ENCODE assay signal across 1 cellular context in the genomic region with DNA sequence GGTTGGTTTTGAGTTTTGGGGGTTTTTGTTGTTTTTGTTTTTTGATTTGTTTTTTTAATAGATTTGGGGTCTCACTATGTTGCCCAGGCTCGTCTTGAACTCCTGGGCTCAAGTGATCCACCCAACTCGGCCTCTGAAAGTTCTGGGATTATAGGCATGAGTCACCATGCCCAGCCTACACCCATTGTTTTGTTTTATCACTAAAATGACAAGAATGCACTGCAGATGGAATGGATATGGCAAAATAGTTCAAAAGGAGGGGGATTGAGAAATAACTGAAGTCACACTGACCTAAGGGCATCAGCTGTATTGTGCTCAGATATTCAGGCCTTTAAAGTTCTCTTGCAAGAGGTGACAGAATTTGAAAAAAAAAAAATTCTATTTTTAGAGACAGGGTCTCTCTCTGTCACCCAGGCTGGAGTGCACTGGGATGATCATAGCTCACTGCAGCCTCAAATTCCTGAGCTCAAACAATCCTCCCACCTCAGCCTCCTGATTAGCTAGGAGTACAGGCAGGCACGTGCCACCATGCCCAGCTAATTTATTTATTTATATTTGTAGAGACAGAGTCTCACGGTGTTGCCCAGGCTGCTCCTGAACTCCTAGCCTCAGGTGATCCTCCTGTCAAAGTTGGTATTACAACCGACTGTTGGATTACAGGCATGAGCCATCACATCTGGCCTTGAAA.
TF ChIP-seq lines count a peak whose summit lies in the region.

No MANE protein-coding gene starts in this region.

TF ChIP-seq in HepG2, 621 proteins besides CTCF, POLR2A, EP300 and RAD21 (continues in another document):
- TF ChIP-seq MIER3 (CRISPR knock-in tag; IDR thresholded peaks at IDR 0.05; ENCODE audit: borderline replicate concordance) (no peak), NCOA2 (CRISPR knock-in tag; IDR thresholded peaks at IDR 0.05) (peak; percentile 54), HDAC2 (CRISPR knock-in tag; IDR thresholded peaks at IDR 0.05) (no peak), ZNF101 (CRISPR knock-in tag; IDR thresholded peaks at IDR 0.05; ENCODE audit: borderline replicate concordance, low read depth) (no peak), MED8 (CRISPR knock-in tag; IDR thresholded peaks at IDR 0.05; ENCODE audit: insufficient replicate concordance) (no peak), ATM (IDR thresholded peaks at IDR 0.05; ENCODE audit: borderline replicate concordance) (no peak), ZNF20 (CRISPR knock-in tag; IDR thresholded peaks at IDR 0.05) (no peak), TGIF2 (CRISPR knock-in tag; IDR thresholded peaks at IDR 0.05) (no peak), SNAPC2 (CRISPR knock-in tag; IDR thresholded peaks at IDR 0.05) (no peak), KAT7 (CRISPR knock-in tag; IDR thresholded peaks at IDR 0.05; ENCODE audit: borderline replicate concordance) (no peak), MTF1 (CRISPR knock-in tag; IDR thresholded peaks at IDR 0.05) (no peak), LCORL (IDR thresholded peaks at IDR 0.05) (peak; percentile 29; the same call in 1 of the 2 replicates), LCORL (CRISPR knock-in tag; IDR thresholded peaks at IDR 0.05) (no peak), RARG (CRISPR knock-in tag; IDR thresholded peaks at IDR 0.05; ENCODE audit: low read depth) (no peak), ZNF12 (CRISPR knock-in tag; IDR thresholded peaks at IDR 0.05) (0 out of 2 replicates have a peak, but pooled peaks have one; percentile 35), KAT8 (CRISPR knock-in tag; IDR thresholded peaks at IDR 0.05) (0 out of 2 replicates have a peak, but pooled peaks have one; percentile 13), SNAI1 (CRISPR knock-in tag; IDR thresholded peaks at IDR 0.05; ENCODE audit: borderline replicate concordance) (no peak), ZNF124 (CRISPR knock-in tag; IDR thresholded peaks at IDR 0.05) (no peak), ZBTB3 (CRISPR knock-in tag; IDR thresholded peaks at IDR 0.05; ENCODE audit: borderline replicate concordance, low read depth) (no peak), RCOR2 (CRISPR knock-in tag; IDR thresholded peaks at IDR 0.05) (peak; percentile 48; the same call in 1 of the 2 replicates), ZNF121 (CRISPR knock-in tag; IDR thresholded peaks at IDR 0.05) (peak; percentile 95), ZNF136 (CRISPR knock-in tag; IDR thresholded peaks at IDR 0.05; ENCODE audit: low read depth) (no peak), CEBPG (CRISPR knock-in tag; IDR thresholded peaks at IDR 0.05) (peak; percentile 73), TEAD2 (CRISPR knock-in tag; IDR thresholded peaks at IDR 0.05) (no peak), PHF21A (CRISPR knock-in tag; IDR thresholded peaks at IDR 0.05) (no peak), ARHGAP35 (CRISPR knock-in tag; IDR thresholded peaks at IDR 0.05; ENCODE audit: borderline replicate concordance) (no peak), HMG20A (CRISPR knock-in tag; IDR thresholded peaks at IDR 0.05; ENCODE audit: borderline replicate concordance) (peak; percentile 81; the same call in 1 of the 2 replicates), ZMYM3 (CRISPR knock-in tag; IDR thresholded peaks at IDR 0.05) (peak; percentile 19; the same call in 1 of the 2 replicates), SOX5 (CRISPR knock-in tag; IDR thresholded peaks at IDR 0.05; ENCODE audit: borderline replicate concordance) (peak; percentile 98), NFE2L2 (IDR thresholded peaks at IDR 0.05; ENCODE audit: low read length) (no peak), RBFOX2 (IDR thresholded peaks at IDR 0.05; ENCODE audit: low read depth, low read length) (no peak), NKX3-1 (CRISPR knock-in tag; IDR thresholded peaks at IDR 0.05) (no peak), BORCS8-MEF2B (CRISPR knock-in tag; IDR thresholded peaks at IDR 0.05) (no peak), ELF3 (CRISPR knock-in tag; IDR thresholded peaks at IDR 0.05) (no peak), KLF13 (CRISPR knock-in tag; IDR thresholded peaks at IDR 0.05) (no peak), U2AF2 (IDR thresholded peaks at IDR 0.05; ENCODE audit: low read depth, low read length) (no peak)
- TF ChIP-seq, protein P1, sequence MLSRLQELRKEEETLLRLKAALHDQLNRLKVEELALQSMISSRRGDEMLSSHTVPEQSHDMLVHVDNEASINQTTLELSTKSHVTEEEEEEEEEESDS (CRISPR knock-in tag; IDR thresholded peaks at IDR 0.05; ENCODE audit: borderline replicate concordance) = no peak
- TF ChIP-seq, protein P2, sequence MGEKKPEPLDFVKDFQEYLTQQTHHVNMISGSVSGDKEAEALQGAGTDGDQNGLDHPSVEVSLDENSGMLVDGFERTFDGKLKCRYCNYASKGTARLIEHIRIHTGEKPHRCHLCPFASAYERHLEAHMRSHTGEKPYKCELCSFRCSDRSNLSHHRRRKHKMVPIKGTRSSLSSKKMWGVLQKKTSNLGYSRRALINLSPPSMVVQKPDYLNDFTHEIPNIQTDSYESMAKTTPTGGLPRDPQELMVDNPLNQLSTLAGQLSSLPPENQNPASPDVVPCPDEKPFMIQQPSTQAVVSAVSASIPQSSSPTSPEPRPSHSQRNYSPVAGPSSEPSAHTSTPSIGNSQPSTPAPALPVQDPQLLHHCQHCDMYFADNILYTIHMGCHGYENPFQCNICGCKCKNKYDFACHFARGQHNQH (CRISPR knock-in tag; IDR thresholded peaks at IDR 0.05) = no peak
- TF ChIP-seq, protein P3, sequence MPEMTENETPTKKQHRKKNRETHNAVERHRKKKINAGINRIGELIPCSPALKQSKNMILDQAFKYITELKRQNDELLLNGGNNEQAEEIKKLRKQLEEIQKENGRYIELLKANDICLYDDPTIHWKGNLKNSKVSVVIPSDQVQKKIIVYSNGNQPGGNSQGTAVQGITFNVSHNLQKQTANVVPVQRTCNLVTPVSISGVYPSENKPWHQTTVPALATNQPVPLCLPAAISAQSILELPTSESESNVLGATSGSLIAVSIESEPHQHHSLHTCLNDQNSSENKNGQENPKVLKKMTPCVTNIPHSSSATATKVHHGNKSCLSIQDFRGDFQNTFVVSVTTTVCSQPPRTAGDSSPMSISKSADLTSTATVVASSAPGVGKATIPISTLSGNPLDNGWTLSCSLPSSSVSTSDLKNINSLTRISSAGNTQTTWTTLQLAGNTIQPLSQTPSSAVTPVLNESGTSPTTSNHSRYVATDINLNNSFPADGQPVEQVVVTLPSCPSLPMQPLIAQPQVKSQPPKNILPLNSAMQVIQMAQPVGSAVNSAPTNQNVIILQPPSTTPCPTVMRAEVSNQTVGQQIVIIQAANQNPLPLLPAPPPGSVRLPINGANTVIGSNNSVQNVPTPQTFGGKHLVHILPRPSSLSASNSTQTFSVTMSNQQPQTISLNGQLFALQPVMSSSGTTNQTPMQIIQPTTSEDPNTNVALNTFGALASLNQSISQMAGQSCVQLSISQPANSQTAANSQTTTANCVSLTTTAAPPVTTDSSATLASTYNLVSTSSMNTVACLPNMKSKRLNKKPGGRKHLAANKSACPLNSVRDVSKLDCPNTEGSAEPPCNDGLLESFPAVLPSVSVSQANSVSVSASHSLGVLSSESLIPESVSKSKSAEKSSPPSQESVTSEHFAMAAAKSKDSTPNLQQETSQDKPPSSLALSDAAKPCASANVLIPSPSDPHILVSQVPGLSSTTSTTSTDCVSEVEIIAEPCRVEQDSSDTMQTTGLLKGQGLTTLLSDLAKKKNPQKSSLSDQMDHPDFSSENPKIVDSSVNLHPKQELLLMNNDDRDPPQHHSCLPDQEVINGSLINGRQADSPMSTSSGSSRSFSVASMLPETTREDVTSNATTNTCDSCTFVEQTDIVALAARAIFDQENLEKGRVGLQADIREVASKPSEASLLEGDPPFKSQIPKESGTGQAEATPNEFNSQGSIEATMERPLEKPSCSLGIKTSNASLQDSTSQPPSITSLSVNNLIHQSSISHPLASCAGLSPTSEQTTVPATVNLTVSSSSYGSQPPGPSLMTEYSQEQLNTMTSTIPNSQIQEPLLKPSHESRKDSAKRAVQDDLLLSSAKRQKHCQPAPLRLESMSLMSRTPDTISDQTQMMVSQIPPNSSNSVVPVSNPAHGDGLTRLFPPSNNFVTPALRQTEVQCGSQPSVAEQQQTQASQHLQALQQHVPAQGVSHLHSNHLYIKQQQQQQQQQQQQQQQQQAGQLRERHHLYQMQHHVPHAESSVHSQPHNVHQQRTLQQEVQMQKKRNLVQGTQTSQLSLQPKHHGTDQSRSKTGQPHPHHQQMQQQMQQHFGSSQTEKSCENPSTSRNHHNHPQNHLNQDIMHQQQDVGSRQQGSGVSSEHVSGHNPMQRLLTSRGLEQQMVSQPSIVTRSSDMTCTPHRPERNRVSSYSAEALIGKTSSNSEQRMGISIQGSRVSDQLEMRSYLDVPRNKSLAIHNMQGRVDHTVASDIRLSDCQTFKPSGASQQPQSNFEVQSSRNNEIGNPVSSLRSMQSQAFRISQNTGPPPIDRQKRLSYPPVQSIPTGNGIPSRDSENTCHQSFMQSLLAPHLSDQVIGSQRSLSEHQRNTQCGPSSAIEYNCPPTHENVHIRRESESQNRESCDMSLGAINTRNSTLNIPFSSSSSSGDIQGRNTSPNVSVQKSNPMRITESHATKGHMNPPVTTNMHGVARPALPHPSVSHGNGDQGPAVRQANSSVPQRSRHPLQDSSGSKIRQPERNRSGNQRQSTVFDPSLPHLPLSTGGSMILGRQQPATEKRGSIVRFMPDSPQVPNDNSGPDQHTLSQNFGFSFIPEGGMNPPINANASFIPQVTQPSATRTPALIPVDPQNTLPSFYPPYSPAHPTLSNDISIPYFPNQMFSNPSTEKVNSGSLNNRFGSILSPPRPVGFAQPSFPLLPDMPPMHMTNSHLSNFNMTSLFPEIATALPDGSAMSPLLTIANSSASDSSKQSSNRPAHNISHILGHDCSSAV (CRISPR knock-in tag; IDR thresholded peaks at IDR 0.05; ENCODE audit: borderline replicate concordance) = no peak
- TF ChIP-seq, protein P4, sequence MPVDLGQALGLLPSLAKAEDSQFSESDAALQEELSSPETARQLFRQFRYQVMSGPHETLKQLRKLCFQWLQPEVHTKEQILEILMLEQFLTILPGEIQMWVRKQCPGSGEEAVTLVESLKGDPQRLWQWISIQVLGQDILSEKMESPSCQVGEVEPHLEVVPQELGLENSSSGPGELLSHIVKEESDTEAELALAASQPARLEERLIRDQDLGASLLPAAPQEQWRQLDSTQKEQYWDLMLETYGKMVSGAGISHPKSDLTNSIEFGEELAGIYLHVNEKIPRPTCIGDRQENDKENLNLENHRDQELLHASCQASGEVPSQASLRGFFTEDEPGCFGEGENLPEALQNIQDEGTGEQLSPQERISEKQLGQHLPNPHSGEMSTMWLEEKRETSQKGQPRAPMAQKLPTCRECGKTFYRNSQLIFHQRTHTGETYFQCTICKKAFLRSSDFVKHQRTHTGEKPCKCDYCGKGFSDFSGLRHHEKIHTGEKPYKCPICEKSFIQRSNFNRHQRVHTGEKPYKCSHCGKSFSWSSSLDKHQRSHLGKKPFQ (CRISPR knock-in tag; IDR thresholded peaks at IDR 0.05; ENCODE audit: insufficient replicate concordance) = no peak
- TF ChIP-seq, protein P5, sequence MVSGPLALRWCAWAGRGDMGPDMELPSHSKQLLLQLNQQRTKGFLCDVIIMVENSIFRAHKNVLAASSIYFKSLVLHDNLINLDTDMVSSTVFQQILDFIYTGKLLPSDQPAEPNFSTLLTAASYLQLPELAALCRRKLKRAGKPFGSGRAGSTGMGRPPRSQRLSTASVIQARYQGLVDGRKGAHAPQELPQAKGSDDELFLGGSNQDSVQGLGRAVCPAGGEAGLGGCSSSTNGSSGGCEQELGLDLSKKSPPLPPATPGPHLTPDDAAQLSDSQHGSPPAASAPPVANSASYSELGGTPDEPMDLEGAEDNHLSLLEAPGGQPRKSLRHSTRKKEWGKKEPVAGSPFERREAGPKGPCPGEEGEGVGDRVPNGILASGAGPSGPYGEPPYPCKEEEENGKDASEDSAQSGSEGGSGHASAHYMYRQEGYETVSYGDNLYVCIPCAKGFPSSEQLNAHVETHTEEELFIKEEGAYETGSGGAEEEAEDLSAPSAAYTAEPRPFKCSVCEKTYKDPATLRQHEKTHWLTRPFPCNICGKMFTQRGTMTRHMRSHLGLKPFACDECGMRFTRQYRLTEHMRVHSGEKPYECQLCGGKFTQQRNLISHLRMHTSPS (CRISPR knock-in tag; IDR thresholded peaks at IDR 0.05; ENCODE audit: low read depth) = no peak
- TF ChIP-seq, protein P6, sequence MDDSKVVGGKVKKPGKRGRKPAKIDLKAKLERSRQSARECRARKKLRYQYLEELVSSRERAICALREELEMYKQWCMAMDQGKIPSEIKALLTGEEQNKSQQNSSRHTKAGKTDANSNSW (CRISPR knock-in tag; IDR thresholded peaks at IDR 0.05; ENCODE audit: borderline replicate concordance) = no peak
- TF ChIP-seq, protein P7, sequence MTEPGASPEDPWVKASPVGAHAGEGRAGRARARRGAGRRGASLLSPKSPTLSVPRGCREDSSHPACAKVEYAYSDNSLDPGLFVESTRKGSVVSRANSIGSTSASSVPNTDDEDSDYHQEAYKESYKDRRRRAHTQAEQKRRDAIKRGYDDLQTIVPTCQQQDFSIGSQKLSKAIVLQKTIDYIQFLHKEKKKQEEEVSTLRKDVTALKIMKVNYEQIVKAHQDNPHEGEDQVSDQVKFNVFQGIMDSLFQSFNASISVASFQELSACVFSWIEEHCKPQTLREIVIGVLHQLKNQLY (CRISPR knock-in tag; IDR thresholded peaks at IDR 0.05) = no peak
- TF ChIP-seq, protein P8, sequence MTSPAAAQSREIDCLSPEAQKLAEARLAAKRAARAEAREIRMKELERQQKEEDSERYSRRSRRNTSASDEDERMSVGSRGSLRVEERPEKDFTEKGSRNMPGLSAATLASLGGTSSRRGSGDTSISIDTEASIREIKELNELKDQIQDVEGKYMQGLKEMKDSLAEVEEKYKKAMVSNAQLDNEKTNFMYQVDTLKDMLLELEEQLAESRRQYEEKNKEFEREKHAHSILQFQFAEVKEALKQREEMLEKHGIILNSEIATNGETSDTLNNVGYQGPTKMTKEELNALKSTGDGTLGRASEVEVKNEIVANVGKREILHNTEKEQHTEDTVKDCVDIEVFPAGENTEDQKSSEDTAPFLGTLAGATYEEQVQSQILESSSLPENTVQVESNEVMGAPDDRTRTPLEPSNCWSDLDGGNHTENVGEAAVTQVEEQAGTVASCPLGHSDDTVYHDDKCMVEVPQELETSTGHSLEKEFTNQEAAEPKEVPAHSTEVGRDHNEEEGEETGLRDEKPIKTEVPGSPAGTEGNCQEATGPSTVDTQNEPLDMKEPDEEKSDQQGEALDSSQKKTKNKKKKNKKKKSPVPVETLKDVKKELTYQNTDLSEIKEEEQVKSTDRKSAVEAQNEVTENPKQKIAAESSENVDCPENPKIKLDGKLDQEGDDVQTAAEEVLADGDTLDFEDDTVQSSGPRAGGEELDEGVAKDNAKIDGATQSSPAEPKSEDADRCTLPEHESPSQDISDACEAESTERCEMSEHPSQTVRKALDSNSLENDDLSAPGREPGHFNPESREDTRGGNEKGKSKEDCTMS (CRISPR knock-in tag; conservative IDR thresholded peaks at IDR 0.05) = no peak
- TF ChIP-seq, protein P9, sequence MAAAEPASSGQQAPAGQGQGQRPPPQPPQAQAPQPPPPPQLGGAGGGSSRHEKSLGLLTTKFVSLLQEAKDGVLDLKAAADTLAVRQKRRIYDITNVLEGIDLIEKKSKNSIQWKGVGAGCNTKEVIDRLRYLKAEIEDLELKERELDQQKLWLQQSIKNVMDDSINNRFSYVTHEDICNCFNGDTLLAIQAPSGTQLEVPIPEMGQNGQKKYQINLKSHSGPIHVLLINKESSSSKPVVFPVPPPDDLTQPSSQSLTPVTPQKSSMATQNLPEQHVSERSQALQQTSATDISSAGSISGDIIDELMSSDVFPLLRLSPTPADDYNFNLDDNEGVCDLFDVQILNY (CRISPR knock-in tag; conservative IDR thresholded peaks at IDR 0.05) = no peak
- TF ChIP-seq, protein P10, sequence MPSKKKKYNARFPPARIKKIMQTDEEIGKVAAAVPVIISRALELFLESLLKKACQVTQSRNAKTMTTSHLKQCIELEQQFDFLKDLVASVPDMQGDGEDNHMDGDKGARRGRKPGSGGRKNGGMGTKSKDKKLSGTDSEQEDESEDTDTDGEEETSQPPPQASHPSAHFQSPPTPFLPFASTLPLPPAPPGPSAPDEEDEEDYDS (CRISPR knock-in tag; IDR thresholded peaks at IDR 0.05) = no peak
